ENCODE assay signal across 16 cellular contexts in the genomic region with DNA sequence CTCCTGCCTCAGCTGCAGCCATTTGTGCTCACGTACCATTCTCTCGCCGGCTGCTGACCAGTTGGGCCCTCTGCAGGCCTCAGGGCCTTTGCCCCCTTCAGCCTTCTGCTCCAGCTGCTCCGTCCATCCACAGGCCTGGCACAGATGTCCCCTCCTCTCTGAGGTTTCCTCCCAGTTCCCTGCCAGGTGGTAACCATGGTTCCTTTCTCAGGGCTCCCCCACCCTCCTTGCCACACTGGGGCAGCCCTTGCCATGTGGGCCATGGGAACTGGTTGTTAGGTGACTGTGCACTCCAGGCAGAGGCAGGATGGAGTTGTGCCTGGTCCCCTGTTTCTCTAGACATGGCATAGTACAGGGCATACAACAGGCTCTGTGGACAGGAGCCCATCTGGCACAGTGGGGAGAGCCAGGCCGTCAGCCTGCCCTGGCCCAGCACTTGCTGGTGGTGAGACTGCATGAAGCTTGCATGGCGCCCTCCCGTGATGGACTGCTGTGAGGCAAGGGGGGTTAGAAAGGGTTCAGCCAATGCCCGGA.
DNase-seq lines count a peak whose midpoint lies in the region; ATAC-seq and TF ChIP-seq lines count a peak whose summit lies in the region.
"Had no signal": no experiment of that assay in that cellular context is flagged by ENCODE, and none has a peak within 500 bp of the region (broad histone marks: within the 10 kb centered on the region; RNA-seq: fewer than 3 reads in every experiment).

No MANE protein-coding gene starts in this region.

- H3K9me3 Mint-ChIP-seq in activated naive CD4-positive, alpha-beta T cell treated with anti-CD3 and anti-CD28 coated beads, Interleukin-2, amount 50 U/mL, for 24 hours, result no peaks in the 10 kb centered on the region
- H3K9me3 Mint-ChIP-seq: activated T-cell treated with anti-CD3 and anti-CD28 coated beads, Interleukin-2, amount 50 U/mL, for 4 hours; immature natural killer cell; stimulated activated effector memory CD8-positive, alpha-beta T cell treated with anti-CD3 and anti-CD28 coated beads, Interleukin-12 subunit alpha, Interleukin-12 subunit beta, amount 100 ng/mL, for 72 hours had no signal

- H3K9me3 ChIP-seq in WERI-Rb-1 (ENCODE audit: severe bottlenecking), result no peaks in the 10 kb centered on the region
- no peaks in the 10 kb centered on the region for H3K9me3 ChIP-seq in thymus (ENCODE audit: control insufficient read depth)
- H3K9me3 ChIP-seq in effector memory CD4-positive, alpha-beta T cell (ENCODE audit: control insufficient read depth, low read length), result no peaks in the 10 kb centered on the region
- H3K9me3 ChIP-seq: ascending aorta, vagina had no signal

- no peak overlapping the region for H3K4me3 Mint-ChIP-seq in activated naive CD4-positive, alpha-beta T cell treated with anti-CD3 and anti-CD28 coated beads, Interleukin-2, amount 50 U/mL, for 24 hours
- H3K4me3 Mint-ChIP-seq: activated T-cell treated with anti-CD3 and anti-CD28 coated beads, Interleukin-2, amount 50 U/mL, for 4 hours; immature natural killer cell; stimulated activated effector memory CD8-positive, alpha-beta T cell treated with anti-CD3 and anti-CD28 coated beads, Interleukin-12 subunit alpha, Interleukin-12 subunit beta, amount 100 ng/mL, for 72 hours had no signal

- H3K27ac Mint-ChIP-seq in activated naive CD4-positive, alpha-beta T cell treated with anti-CD3 and anti-CD28 coated beads, Interleukin-2, amount 50 U/mL, for 24 hours, result peak overlapping the region; percentile 79

- intact Hi-C loops in left ventricle myocardium superior (cut with micrococcal nuclease), result no loop called here

- ATAC-seq in left ventricle myocardium superior (peak; percentile 46), GM21737 (IDR thresholded peaks at IDR 0.05; ENCODE audit: unreplicated experiment) (no peak)
- ATAC-seq: activated T-cell treated with anti-CD3 and anti-CD28 coated beads, Interleukin-2, amount 50 U/mL, for 4 hours; stimulated activated effector memory CD8-positive, alpha-beta T cell treated with anti-CD3 and anti-CD28 coated beads, Interleukin-12 subunit alpha, Interleukin-12 subunit beta, amount 100 ng/mL, for 72 hours had no signal

- H3K27ac ChIP-seq in WERI-Rb-1 (0 out of 2 replicates have a peak overlapping the region, but pooled peaks have one; percentile 55), thymus (ENCODE audit: low read depth) (peak overlapping the region; percentile 86)
- H3K27ac ChIP-seq in effector memory CD4-positive, alpha-beta T cell (ENCODE audit: insufficient read depth, low read length, poor library complexity, severe bottlenecking), result no peak overlapping the region
- H3K27ac ChIP-seq: ascending aorta had no signal

- 92% methylated on average over 8 of the region's 8 CpGs for WGBS in thymus

- peaks cover 60% of the 10 kb centered on the region for H3K4me1 ChIP-seq in thymus (ENCODE audit: control insufficient read depth, insufficient read depth, low read length)
- H3K4me1 ChIP-seq in effector memory CD4-positive, alpha-beta T cell (ENCODE audit: control insufficient read depth, insufficient read depth, low read length, poor library complexity, severe bottlenecking), result peaks cover 27% of the 10 kb centered on the region
- H3K4me1 ChIP-seq: ascending aorta had no signal

- no peak overlapping the region for H3K4me3 ChIP-seq in WERI-Rb-1 (ENCODE audit: low read depth, low read length)
- H3K4me3 ChIP-seq in thymus (ENCODE audit: low read length), result no peak overlapping the region
- no peak overlapping the region for H3K4me3 ChIP-seq in effector memory CD4-positive, alpha-beta T cell (ENCODE audit: insufficient read depth, low read depth, low read length, poor library complexity, severe bottlenecking)
- H3K4me3 ChIP-seq: ascending aorta, vagina had no signal

- peaks cover 89% of the 10 kb centered on the region for H3K4me1 Mint-ChIP-seq in activated naive CD4-positive, alpha-beta T cell treated with anti-CD3 and anti-CD28 coated beads, Interleukin-2, amount 50 U/mL, for 24 hours

- no peak for DNase-seq in activated naive CD4-positive, alpha-beta T cell treated with anti-CD3 and anti-CD28 coated beads, Interleukin-2, amount 50 U/mL, for 16 hours
- DNase-seq in WERI-Rb-1 (no peak), left ventricle myocardium superior (no peak), NCI-H187 treated with DMSO at 0.1 percent for 48 hours (lab: John Stamatoyannopoulos, UW) (no peak)
- DNase-seq in effector memory CD4-positive, alpha-beta T cell, result no peak
- DNase-seq: activated T-cell treated with anti-CD3 and anti-CD28 coated beads, Interleukin-2, amount 50 U/mL, for 4 hours; immature natural killer cell; NCI-H1930; NCI-H774; stimulated activated CD4-positive, alpha-beta T cell treated with anti-CD3 and anti-CD28 coated beads, Interleukin-4, amount 100 ng/mL, for 1 hour had no signal

- H3K36me3 ChIP-seq in WERI-Rb-1 (no peaks in the 10 kb centered on the region; the same call in 1 of the 2 replicates), thymus (ENCODE audit: control insufficient read depth, insufficient read depth) (no peaks in the 10 kb centered on the region)
- H3K36me3 ChIP-seq in effector memory CD4-positive, alpha-beta T cell (ENCODE audit: control insufficient read depth, insufficient read depth, low read length), result peaks cover 6% of the 10 kb centered on the region
- H3K36me3 ChIP-seq: vagina had no signal

- no peaks in the 10 kb centered on the region for H3K27me3 ChIP-seq in WERI-Rb-1 (ENCODE audit: insufficient read depth, low read depth, severe bottlenecking)
- no peaks in the 10 kb centered on the region for H3K27me3 ChIP-seq in thymus (ENCODE audit: control insufficient read depth, insufficient read depth)
- no peaks in the 10 kb centered on the region for H3K27me3 ChIP-seq in effector memory CD4-positive, alpha-beta T cell (replicated peaks; ENCODE audit: control insufficient read depth, insufficient read depth, low read length, poor library complexity, severe bottlenecking)
- H3K27me3 ChIP-seq: ascending aorta, vagina had no signal

- H3K27me3 Mint-ChIP-seq in activated naive CD4-positive, alpha-beta T cell treated with anti-CD3 and anti-CD28 coated beads, Interleukin-2, amount 50 U/mL, for 24 hours, result no peaks in the 10 kb centered on the region

- H3K36me3 Mint-ChIP-seq in activated naive CD4-positive, alpha-beta T cell treated with anti-CD3 and anti-CD28 coated beads, Interleukin-2, amount 50 U/mL, for 24 hours, result peaks cover 6% of the 10 kb centered on the region
- H3K36me3 Mint-ChIP-seq: stimulated activated effector memory CD8-positive, alpha-beta T cell treated with anti-CD3 and anti-CD28 coated beads, Interleukin-12 subunit alpha, Interleukin-12 subunit beta, amount 100 ng/mL, for 72 hours had no signal

- 0 out of 2 replicates have a peak, but pooled peaks have one; percentile 1 for TF ChIP-seq CTCF in WERI-Rb-1 (IDR thresholded peaks at IDR 0.05; ENCODE audit: low read depth, low read length)
